Comparison of ENCODE assay signal across 1 cellular context in the genomic region with DNA sequence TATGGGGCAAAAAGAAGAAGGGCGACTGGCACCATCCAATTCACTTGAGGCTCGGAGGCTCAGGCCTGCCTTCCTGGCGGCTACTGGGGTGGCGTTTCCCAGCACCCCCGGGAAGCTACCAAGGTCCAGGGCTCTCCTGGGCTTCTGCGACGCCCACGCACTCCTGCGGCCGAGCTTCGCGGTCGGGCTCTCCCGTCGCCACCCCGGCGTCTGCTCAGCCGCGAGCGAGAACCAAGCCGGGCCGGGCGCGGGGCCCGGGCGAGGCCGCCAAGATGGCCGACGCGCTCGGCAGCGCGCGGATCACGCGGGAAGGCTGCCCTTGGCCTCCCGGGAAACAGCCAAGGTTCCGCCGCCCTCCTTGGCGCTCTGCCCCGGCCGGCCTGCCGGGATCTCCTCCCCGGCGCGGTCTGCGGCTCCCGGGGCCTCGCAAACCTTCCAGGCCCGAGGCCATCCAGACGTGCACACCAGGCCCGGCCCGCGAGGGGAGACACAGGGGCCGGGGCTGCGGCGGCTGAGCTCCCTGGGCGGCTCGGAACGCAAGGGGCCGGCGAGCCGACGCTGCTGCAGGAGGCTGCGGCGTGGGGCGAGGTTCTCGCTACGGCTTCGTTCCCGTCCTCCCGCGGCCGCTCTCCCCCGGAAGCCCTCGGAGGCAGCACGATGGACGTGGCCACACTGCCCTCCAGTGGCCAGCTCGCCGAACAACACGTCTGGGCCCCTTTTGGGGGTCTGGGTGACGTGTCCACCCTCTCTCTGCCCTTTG.
TF ChIP-seq lines count a peak whose summit lies in the region.

No MANE protein-coding gene starts in this region.

TF ChIP-seq in K562, 482 proteins besides CTCF, POLR2A, EP300 and RAD21 (continued from another document and continues in another):
- TF ChIP-seq, protein P1, sequence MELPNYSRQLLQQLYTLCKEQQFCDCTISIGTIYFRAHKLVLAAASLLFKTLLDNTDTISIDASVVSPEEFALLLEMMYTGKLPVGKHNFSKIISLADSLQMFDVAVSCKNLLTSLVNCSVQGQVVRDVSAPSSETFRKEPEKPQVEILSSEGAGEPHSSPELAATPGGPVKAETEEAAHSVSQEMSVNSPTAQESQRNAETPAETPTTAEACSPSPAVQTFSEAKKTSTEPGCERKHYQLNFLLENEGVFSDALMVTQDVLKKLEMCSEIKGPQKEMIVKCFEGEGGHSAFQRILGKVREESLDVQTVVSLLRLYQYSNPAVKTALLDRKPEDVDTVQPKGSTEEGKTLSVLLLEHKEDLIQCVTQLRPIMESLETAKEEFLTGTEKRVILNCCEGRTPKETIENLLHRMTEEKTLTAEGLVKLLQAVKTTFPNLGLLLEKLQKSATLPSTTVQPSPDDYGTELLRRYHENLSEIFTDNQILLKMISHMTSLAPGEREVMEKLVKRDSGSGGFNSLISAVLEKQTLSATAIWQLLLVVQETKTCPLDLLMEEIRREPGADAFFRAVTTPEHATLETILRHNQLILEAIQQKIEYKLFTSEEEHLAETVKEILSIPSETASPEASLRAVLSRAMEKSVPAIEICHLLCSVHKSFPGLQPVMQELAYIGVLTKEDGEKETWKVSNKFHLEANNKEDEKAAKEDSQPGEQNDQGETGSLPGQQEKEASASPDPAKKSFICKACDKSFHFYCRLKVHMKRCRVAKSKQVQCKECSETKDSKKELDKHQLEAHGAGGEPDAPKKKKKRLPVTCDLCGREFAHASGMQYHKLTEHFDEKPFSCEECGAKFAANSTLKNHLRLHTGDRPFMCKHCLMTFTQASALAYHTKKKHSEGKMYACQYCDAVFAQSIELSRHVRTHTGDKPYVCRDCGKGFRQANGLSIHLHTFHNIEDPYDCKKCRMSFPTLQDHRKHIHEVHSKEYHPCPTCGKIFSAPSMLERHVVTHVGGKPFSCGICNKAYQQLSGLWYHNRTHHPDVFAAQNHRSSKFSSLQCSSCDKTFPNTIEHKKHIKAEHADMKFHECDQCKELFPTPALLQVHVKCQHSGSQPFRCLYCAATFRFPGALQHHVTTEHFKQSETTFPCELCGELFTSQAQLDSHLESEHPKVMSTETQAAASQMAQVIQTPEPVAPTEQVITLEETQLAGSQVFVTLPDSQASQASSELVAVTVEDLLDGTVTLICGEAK (IDR thresholded peaks at IDR 0.05): no peak
- TF ChIP-seq, protein P1 (CRISPR knock-in tag; IDR thresholded peaks at IDR 0.05): 0 out of 2 replicates have a peak, but pooled peaks have one; percentile 45
- TF ChIP-seq, protein P2, sequence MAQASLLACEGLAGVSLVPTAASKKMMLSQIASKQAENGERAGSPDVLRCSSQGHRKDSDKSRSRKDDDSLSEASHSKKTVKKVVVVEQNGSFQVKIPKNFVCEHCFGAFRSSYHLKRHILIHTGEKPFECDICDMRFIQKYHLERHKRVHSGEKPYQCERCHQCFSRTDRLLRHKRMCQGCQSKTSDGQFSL (CRISPR knock-in tag; IDR thresholded peaks at IDR 0.05): 0 out of 2 replicates have a peak, but pooled peaks have one; percentile 5
- TF ChIP-seq, protein P2 (tag; IDR thresholded peaks at IDR 0.05): no peak; a peak in 1 of 4 replicates
- TF ChIP-seq HLTF (IDR thresholded peaks at IDR 0.05): no peak
- TF ChIP-seq PRPF4 (IDR thresholded peaks at IDR 0.05; ENCODE audit: insufficient read depth, low read depth, low read length, poor library complexity, severe bottlenecking): no peak
- no peak for TF ChIP-seq RUNX1 (IDR thresholded peaks at IDR 0.05; ENCODE audit: low read depth)
- TF ChIP-seq, protein P3, sequence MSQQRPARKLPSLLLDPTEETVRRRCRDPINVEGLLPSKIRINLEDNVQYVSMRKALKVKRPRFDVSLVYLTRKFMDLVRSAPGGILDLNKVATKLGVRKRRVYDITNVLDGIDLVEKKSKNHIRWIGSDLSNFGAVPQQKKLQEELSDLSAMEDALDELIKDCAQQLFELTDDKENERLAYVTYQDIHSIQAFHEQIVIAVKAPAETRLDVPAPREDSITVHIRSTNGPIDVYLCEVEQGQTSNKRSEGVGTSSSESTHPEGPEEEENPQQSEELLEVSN (IDR thresholded peaks at IDR 0.05; ENCODE audit: borderline replicate concordance in 1 of 2, extremely low read depth in 1 of 2, insufficient read depth in 1 of 2, insufficient read length in 1 of 2, low read depth in 1 of 2, low read length in 1 of 2, poor library complexity in 1 of 2, severe bottlenecking in 1 of 2): peak; percentile 93 to 95
- TF ChIP-seq POU5F1 (IDR thresholded peaks at IDR 0.05; ENCODE audit: borderline replicate concordance, low read depth, low read length, partially characterized antibody): no peak
- no peak for TF ChIP-seq DDX20 (tag; IDR thresholded peaks at IDR 0.05; ENCODE audit: low read depth)
- peak; percentile 59; the same call in 1 of the 2 replicates for TF ChIP-seq MTA3 (IDR thresholded peaks at IDR 0.05; ENCODE audit: borderline replicate concordance)
- TF ChIP-seq CHCHD3 (CRISPR knock-in tag; IDR thresholded peaks at IDR 0.05): no peak
- TF ChIP-seq HDAC1 (IDR thresholded peaks at IDR 0.05): no peak
- TF ChIP-seq, protein P4, sequence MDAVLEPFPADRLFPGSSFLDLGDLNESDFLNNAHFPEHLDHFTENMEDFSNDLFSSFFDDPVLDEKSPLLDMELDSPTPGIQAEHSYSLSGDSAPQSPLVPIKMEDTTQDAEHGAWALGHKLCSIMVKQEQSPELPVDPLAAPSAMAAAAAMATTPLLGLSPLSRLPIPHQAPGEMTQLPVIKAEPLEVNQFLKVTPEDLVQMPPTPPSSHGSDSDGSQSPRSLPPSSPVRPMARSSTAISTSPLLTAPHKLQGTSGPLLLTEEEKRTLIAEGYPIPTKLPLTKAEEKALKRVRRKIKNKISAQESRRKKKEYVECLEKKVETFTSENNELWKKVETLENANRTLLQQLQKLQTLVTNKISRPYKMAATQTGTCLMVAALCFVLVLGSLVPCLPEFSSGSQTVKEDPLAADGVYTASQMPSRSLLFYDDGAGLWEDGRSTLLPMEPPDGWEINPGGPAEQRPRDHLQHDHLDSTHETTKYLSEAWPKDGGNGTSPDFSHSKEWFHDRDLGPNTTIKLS (IDR thresholded peaks at IDR 0.05; ENCODE audit: borderline replicate concordance, low read depth): peak; percentile 63; the same call in 1 of the 2 replicates
- no peak for TF ChIP-seq CHD4 (IDR thresholded peaks at IDR 0.05; ENCODE audit: insufficient read depth, insufficient replicate concordance, low read depth, low read length, poor library complexity, severe bottlenecking)
- TF ChIP-seq, protein P5, sequence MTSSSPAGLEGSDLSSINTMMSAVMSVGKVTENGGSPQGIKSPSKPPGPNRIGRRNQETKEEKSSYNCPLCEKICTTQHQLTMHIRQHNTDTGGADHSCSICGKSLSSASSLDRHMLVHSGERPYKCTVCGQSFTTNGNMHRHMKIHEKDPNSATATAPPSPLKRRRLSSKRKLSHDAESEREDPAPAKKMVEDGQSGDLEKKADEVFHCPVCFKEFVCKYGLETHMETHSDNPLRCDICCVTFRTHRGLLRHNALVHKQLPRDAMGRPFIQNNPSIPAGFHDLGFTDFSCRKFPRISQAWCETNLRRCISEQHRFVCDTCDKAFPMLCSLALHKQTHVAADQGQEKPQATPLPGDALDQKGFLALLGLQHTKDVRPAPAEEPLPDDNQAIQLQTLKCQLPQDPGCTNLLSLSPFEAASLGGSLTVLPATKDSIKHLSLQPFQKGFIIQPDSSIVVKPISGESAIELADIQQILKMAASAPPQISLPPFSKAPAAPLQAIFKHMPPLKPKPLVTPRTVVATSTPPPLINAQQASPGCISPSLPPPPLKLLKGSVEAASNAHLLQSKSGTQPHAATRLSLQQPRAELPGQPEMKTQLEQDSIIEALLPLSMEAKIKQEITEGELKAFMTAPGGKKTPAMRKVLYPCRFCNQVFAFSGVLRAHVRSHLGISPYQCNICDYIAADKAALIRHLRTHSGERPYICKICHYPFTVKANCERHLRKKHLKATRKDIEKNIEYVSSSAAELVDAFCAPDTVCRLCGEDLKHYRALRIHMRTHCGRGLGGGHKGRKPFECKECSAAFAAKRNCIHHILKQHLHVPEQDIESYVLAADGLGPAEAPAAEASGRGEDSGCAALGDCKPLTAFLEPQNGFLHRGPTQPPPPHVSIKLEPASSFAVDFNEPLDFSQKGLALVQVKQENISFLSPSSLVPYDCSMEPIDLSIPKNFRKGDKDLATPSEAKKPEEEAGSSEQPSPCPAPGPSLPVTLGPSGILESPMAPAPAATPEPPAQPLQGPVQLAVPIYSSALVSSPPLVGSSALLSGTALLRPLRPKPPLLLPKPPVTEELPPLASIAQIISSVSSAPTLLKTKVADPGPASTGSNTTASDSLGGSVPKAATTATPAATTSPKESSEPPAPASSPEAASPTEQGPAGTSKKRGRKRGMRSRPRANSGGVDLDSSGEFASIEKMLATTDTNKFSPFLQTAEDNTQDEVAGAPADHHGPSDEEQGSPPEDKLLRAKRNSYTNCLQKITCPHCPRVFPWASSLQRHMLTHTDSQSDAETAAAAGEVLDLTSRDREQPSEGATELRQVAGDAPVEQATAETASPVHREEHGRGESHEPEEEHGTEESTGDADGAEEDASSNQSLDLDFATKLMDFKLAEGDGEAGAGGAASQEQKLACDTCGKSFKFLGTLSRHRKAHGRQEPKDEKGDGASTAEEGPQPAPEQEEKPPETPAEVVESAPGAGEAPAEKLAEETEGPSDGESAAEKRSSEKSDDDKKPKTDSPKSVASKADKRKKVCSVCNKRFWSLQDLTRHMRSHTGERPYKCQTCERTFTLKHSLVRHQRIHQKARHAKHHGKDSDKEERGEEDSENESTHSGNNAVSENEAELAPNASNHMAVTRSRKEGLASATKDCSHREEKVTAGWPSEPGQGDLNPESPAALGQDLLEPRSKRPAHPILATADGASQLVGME (CRISPR knock-in tag; IDR thresholded peaks at IDR 0.05): no peak
- TF ChIP-seq, protein P6, sequence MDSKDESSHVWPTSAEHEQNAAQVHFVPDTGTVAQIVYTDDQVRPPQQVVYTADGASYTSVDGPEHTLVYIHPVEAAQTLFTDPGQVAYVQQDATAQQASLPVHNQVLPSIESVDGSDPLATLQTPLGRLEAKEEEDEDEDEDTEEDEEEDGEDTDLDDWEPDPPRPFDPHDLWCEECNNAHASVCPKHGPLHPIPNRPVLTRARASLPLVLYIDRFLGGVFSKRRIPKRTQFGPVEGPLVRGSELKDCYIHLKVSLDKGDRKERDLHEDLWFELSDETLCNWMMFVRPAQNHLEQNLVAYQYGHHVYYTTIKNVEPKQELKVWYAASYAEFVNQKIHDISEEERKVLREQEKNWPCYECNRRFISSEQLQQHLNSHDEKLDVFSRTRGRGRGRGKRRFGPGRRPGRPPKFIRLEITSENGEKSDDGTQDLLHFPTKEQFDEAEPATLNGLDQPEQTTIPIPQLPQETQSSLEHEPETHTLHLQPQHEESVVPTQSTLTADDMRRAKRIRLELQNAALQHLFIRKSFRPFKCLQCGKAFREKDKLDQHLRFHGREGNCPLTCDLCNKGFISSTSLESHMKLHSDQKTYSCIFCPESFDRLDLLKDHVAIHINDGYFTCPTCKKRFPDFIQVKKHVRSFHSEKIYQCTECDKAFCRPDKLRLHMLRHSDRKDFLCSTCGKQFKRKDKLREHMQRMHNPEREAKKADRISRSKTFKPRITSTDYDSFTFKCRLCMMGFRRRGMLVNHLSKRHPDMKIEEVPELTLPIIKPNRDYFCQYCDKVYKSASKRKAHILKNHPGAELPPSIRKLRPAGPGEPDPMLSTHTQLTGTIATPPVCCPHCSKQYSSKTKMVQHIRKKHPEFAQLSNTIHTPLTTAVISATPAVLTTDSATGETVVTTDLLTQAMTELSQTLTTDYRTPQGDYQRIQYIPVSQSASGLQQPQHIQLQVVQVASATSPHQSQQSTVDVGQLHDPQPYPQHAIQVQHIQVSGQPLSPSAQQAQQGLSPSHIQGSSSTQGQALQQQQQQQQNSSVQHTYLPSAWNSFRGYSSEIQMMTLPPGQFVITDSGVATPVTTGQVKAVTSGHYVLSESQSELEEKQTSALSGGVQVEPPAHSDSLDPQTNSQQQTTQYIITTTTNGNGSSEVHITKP (IDR thresholded peaks at IDR 0.05; ENCODE audit: partially characterized antibody): peak; percentile 20
- TF ChIP-seq PCBP2 (IDR thresholded peaks at IDR 0.05; ENCODE audit: low read depth, low read length, poor library complexity, severe bottlenecking): no peak
- no peak for TF ChIP-seq GABPB2 (CRISPR knock-in tag; conservative IDR thresholded peaks at IDR 0.05)
- no peak for TF ChIP-seq CBX5 (IDR thresholded peaks at IDR 0.05; ENCODE audit: borderline replicate concordance, low read depth)
- TF ChIP-seq NCOA2 (IDR thresholded peaks at IDR 0.05; ENCODE audit: partially characterized antibody in 2 of 2): no peak
- no peak for TF ChIP-seq GATAD2A (IDR thresholded peaks at IDR 0.05)
